In the genomic region with DNA sequence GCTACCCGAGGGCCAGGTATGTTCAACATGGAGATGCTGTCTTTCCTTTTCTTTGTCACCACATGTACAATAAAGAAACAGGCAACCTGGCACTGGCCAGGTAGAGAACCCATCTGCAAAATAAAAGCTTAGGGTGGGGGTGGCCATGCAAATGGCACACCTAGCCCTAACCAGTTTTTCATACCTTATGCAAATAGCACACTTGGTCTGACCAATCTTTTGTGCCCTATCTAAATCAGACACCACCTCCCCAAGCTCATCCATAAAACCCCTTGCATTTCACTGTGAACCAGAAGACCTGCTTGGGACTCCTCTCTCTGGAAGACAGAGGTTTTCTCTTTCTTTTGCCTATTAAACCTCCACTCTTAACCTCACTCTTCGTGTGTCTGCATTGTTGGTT, we compare ENCODE assay signal across 26 cellular contexts. TPM values are rescaled to one million over a fixed set of nuclear protein-coding genes. Genes with fewer than 3 reads are reported as not detected.
DNase-seq lines count a peak whose midpoint lies in the region; ATAC-seq and TF ChIP-seq lines count a peak whose summit lies in the region.
"Had no signal": no experiment of that assay in that cellular context is flagged by ENCODE, and none has a peak within 500 bp of the region (broad histone marks: within the 10 kb centered on the region; RNA-seq: fewer than 3 reads in every experiment).

No MANE protein-coding gene starts in this region.

- DNase-seq in NCI-H1417 (lab: John Stamatoyannopoulos, UW): peak in 2 of 3 experiments; percentile 15 to 31
- no peak for DNase-seq in NCI-H1417 treated with DMSO at 0.1 percent for 48 hours (lab: John Stamatoyannopoulos, UW)
- peak; percentile 93 for DNase-seq in NCI-H2029 (lab: John Stamatoyannopoulos, UW)
- DNase-seq in NCI-H748 (lab: John Stamatoyannopoulos, UW; ENCODE audit: unreplicated experiment): peak; percentile 90
- DNase-seq in right lobe of liver: no peak
- no peak for DNase-seq in endodermal cell
- DNase-seq in neuronal stem cell (ENCODE audit: low spot score): no peak
- DNase-seq: activated CD4-positive, alpha-beta T cell treated with anti-CD3 and anti-CD28 coated beads for 36 hours; activated CD8-positive, alpha-beta T cell treated with anti-CD3 and anti-CD28 coated beads, Interleukin-2, amount 10 ng/mL, durations not matched to agents 7 days and 5 days; activated gamma-delta T cell; activated naive CD8-positive, alpha-beta T cell treated with anti-CD3 and anti-CD28 coated beads, Interleukin-2, amount 50 U/mL, for 24 hours; CD4-positive, alpha-beta memory T cell; dermis blood vessel endothelial cell; NCI-H1930; NCI-H82; OCI-M1; stimulated activated CD4-positive, alpha-beta T cell treated with anti-CD3 and anti-CD28 coated beads, Interleukin-2, amount 100 ng/mL, for 24 hours had no signal

- no peak for ATAC-seq in right lobe of liver
- ATAC-seq: A549; activated CD4-positive, alpha-beta T cell treated with anti-CD3 and anti-CD28 coated beads for 36 hours; activated CD8-positive, alpha-beta T cell treated with anti-CD3 and anti-CD28 coated beads, Interleukin-2, amount 10 ng/mL, durations not matched to agents 7 days and 5 days; activated naive CD8-positive, alpha-beta T cell treated with anti-CD3 and anti-CD28 coated beads, Interleukin-2, amount 50 U/mL, for 24 hours had no signal

- no peak overlapping the region for H2AFZ ChIP-seq in neuronal stem cell (ENCODE audit: low read length)
- H2AFZ ChIP-seq: parathyroid adenoma had no signal

- H3K27me3 ChIP-seq in iPS-18a (ENCODE audit: control insufficient read depth, insufficient read depth, low read length) (peaks cover 5% of the 10 kb centered on the region), right lobe of liver (no peaks in the 10 kb centered on the region), endodermal cell (ENCODE audit: control insufficient read depth, insufficient read depth, low read length, poor library complexity, severe bottlenecking) (no peaks in the 10 kb centered on the region), neuronal stem cell (ENCODE audit: control insufficient read depth in 3 of 3, insufficient read depth in 3 of 3, low read depth in 1 of 3, low read length in 3 of 3) (no peaks in the 10 kb centered on the region)
- H3K27me3 ChIP-seq: right atrium auricular region, tibial nerve had no signal

- no peak overlapping the region for H4K8ac ChIP-seq in neuronal stem cell (ENCODE audit: low read depth, low read length)

- no peaks in the 10 kb centered on the region for H3K79me1 ChIP-seq in neuronal stem cell (ENCODE audit: low read depth, low read length)

- H3K27ac ChIP-seq in iPS-18a (ENCODE audit: low read length): no peak overlapping the region
- H3K27ac ChIP-seq in right lobe of liver: no peak overlapping the region
- H3K27ac ChIP-seq in endodermal cell (ENCODE audit: low read depth, low read length): no peak overlapping the region
- no peak overlapping the region for H3K27ac ChIP-seq in neuronal stem cell (replicated peaks; ENCODE audit: low read length)
- H3K27ac ChIP-seq: A549, parathyroid adenoma, right atrium auricular region had no signal

- H3K4me3 Mint-ChIP-seq in endodermal cell: no peak overlapping the region
- H3K4me3 Mint-ChIP-seq: activated CD4-positive, alpha-beta T cell treated with anti-CD3 and anti-CD28 coated beads for 36 hours; activated CD8-positive, alpha-beta T cell treated with anti-CD3 and anti-CD28 coated beads, Interleukin-2, amount 10 ng/mL, durations not matched to agents 7 days and 5 days; activated naive CD8-positive, alpha-beta T cell treated with anti-CD3 and anti-CD28 coated beads, Interleukin-2, amount 50 U/mL, for 24 hours; CD4-positive, alpha-beta memory T cell; central memory CD8-positive, alpha-beta T cell; neural crest cell; T-helper 2 cell treated with Interferon-gamma antibody and Interleukin-4, amounts not matched to agents 5 μg/mL and 100 μg/mL, for 36 hours had no signal

- no peak overlapping the region for H4K91ac ChIP-seq in neuronal stem cell (ENCODE audit: low read depth, low read length, poor library complexity)

- peaks cover 40% of the 10 kb centered on the region for H3K4me1 Mint-ChIP-seq in endodermal cell
- H3K4me1 Mint-ChIP-seq: activated CD4-positive, alpha-beta T cell treated with anti-CD3 and anti-CD28 coated beads for 36 hours; activated naive CD8-positive, alpha-beta T cell treated with anti-CD3 and anti-CD28 coated beads, Interleukin-2, amount 50 U/mL, for 24 hours had no signal

- H2BK15ac ChIP-seq in neuronal stem cell (ENCODE audit: low read length): no peak overlapping the region

- H2BK120ac ChIP-seq in neuronal stem cell (ENCODE audit: low read depth, low read length): no peak overlapping the region

- no peaks in the 10 kb centered on the region for H3K9me3 ChIP-seq in iPS-18a (ENCODE audit: control insufficient read depth, low read depth, low read length)
- no peaks in the 10 kb centered on the region for H3K9me3 ChIP-seq in right lobe of liver
- H3K9me3 ChIP-seq in endodermal cell (ENCODE audit: control insufficient read depth, low read length): no peaks in the 10 kb centered on the region
- H3K9me3 ChIP-seq in neuronal stem cell (replicated peaks in 1 of 2; ENCODE audit: control insufficient read depth in 2 of 2, insufficient read depth in 1 of 2, low read depth in 1 of 2, low read length in 2 of 2): no peaks in the 10 kb centered on the region
- H3K9me3 ChIP-seq: A549, HAP-1, right atrium auricular region, tibial nerve had no signal

- intact Hi-C loops in right lobe of liver (cut with DNase I): no loop called here

- H3K23ac ChIP-seq in neuronal stem cell (ENCODE audit: low read depth, low read length, poor library complexity): no peak overlapping the region

- no peak overlapping the region for H3K14ac ChIP-seq in neuronal stem cell (ENCODE audit: low read length)

- WGBS in right lobe of liver (ENCODE audit: insufficient coverage, low coverage, low lambda C conversion rate, missing lambda C conversion rate): 76% methylated on average over 1 of the region's 2 CpGs
- WGBS in endodermal cell (ENCODE audit: insufficient coverage in 1 of 2, insufficient read length in 1 of 2), 2 experiments: 85 to 86% methylated on average over 1 to 2 of the region's 2 CpGs
- WGBS in neuronal stem cell (ENCODE audit: extremely low coverage in 2 of 2, insufficient read length in 2 of 2, insufficient replicate concordance in 1 of 2), 2 donors: no CpG with 5 or more reads among the region's 2 CpGs

- no peaks in the 10 kb centered on the region for H3K36me3 Mint-ChIP-seq in endodermal cell (ENCODE audit: low read depth)
- H3K36me3 Mint-ChIP-seq: CD4-positive, alpha-beta memory T cell had no signal

- no peaks in the 10 kb centered on the region for H3K36me3 ChIP-seq in iPS-18a (ENCODE audit: control insufficient read depth, low read depth, low read length)
- H3K36me3 ChIP-seq in right lobe of liver: no peaks in the 10 kb centered on the region
- H3K36me3 ChIP-seq in endodermal cell (ENCODE audit: control insufficient read depth, insufficient read depth, low read length): no peaks in the 10 kb centered on the region
- H3K36me3 ChIP-seq in neuronal stem cell (replicated peaks in 1 of 2; ENCODE audit: control insufficient read depth in 2 of 2, insufficient read depth in 2 of 2, low read length in 2 of 2): no peaks in the 10 kb centered on the region
- H3K36me3 ChIP-seq: HAP-1, right atrium auricular region, tibial nerve had no signal

- no peaks in the 10 kb centered on the region for H3K27me3 Mint-ChIP-seq in endodermal cell (ENCODE audit: insufficient read depth)
- H3K27me3 Mint-ChIP-seq: activated CD4-positive, alpha-beta T cell treated with anti-CD3 and anti-CD28 coated beads for 36 hours; activated naive CD8-positive, alpha-beta T cell treated with anti-CD3 and anti-CD28 coated beads, Interleukin-2, amount 50 U/mL, for 24 hours; CD4-positive, alpha-beta memory T cell; central memory CD8-positive, alpha-beta T cell had no signal

- H3K4me1 ChIP-seq in iPS-18a (ENCODE audit: control insufficient read depth, low read depth, low read length): peaks cover 55% of the 10 kb centered on the region
- H3K4me1 ChIP-seq in right lobe of liver: no peaks in the 10 kb centered on the region
- H3K4me1 ChIP-seq in endodermal cell (ENCODE audit: control insufficient read depth, insufficient read depth, low read length): peaks cover 5% of the 10 kb centered on the region
- peaks cover 9 to 17% of the 10 kb centered on the region in 2 donors for H3K4me1 ChIP-seq in neuronal stem cell (ENCODE audit: control insufficient read depth in 2 of 2, insufficient read depth in 1 of 2, low read depth in 1 of 2, low read length in 2 of 2)
- H3K4me1 ChIP-seq: A549, HAP-1, parathyroid adenoma, right atrium auricular region had no signal

- H2BK12ac ChIP-seq in neuronal stem cell (ENCODE audit: low read length): no peak overlapping the region

- H3K27ac Mint-ChIP-seq in endodermal cell: no peak overlapping the region
- H3K27ac Mint-ChIP-seq: activated CD4-positive, alpha-beta T cell treated with anti-CD3 and anti-CD28 coated beads for 36 hours; activated CD8-positive, alpha-beta T cell treated with anti-CD3 and anti-CD28 coated beads, Interleukin-2, amount 10 ng/mL, durations not matched to agents 7 days and 5 days; activated naive CD8-positive, alpha-beta T cell treated with anti-CD3 and anti-CD28 coated beads, Interleukin-2, amount 50 U/mL, for 24 hours; CD4-positive, alpha-beta memory T cell; T-helper 2 cell treated with Interferon-gamma antibody and Interleukin-4, amounts not matched to agents 5 μg/mL and 100 μg/mL, for 36 hours had no signal

- TF ChIP-seq CTCF in right lobe of liver (IDR thresholded peaks at IDR 0.05): no peak
- TF ChIP-seq CTCF in endodermal cell (conservative IDR thresholded peaks at IDR 0.05): no peak

- H3K18ac ChIP-seq in neuronal stem cell (ENCODE audit: low read length): no peak overlapping the region

- H2AK5ac ChIP-seq in neuronal stem cell (ENCODE audit: low read depth, low read length): no peak overlapping the region

- no peak overlapping the region for H3K4ac ChIP-seq in neuronal stem cell (ENCODE audit: low read length)

- H3K4me3 ChIP-seq in iPS-18a (ENCODE audit: low read length) (peak overlapping the region; percentile 10), right lobe of liver (no peak overlapping the region), endodermal cell (ENCODE audit: low read length) (no peak overlapping the region), neuronal stem cell (ENCODE audit: low read length in 2 of 2) (no peak overlapping the region)
- H3K4me3 ChIP-seq: A549, HAP-1, right atrium auricular region, tibial nerve had no signal

- TF ChIP-seq POLR2A in right lobe of liver (IDR thresholded peaks at IDR 0.05): no peak

- no peak overlapping the region for H3K4me2 ChIP-seq in neuronal stem cell (ENCODE audit: insufficient read depth, low read length, poor library complexity, severe bottlenecking)
- H3K4me2 ChIP-seq: A549 had no signal

- H2BK5ac ChIP-seq in neuronal stem cell (ENCODE audit: low read length): no peak overlapping the region

- no peaks in the 10 kb centered on the region for H3K9me3 Mint-ChIP-seq in endodermal cell
- H3K9me3 Mint-ChIP-seq: activated naive CD8-positive, alpha-beta T cell treated with anti-CD3 and anti-CD28 coated beads, Interleukin-2, amount 50 U/mL, for 24 hours; central memory CD8-positive, alpha-beta T cell; neural crest cell; T-helper 2 cell treated with Interferon-gamma antibody and Interleukin-4, amounts not matched to agents 5 μg/mL and 100 μg/mL, for 36 hours had no signal

- H3K9ac ChIP-seq in iPS-18a (ENCODE audit: low read length): peak overlapping the region; percentile 4
- H3K9ac ChIP-seq in endodermal cell (ENCODE audit: extremely low read depth, low read length, poor library complexity, severe bottlenecking): no peak overlapping the region
- H3K9ac ChIP-seq in neuronal stem cell (ENCODE audit: low read depth, low read length, poor library complexity): no peak overlapping the region
- H3K9ac ChIP-seq: parathyroid adenoma had no signal

RNA-seq across cellular contexts. Expression of a gene that starts 33.9 kb away (rescaled TPM):
- total RNA-seq in right lobe of liver: under 1 TPM; 0.07 to 0.56 (median 0.31) TPM
- 10 to 100 TPM in 1 of 2 donors, 1 to 10 TPM in 1; 6.9 to 16.7 TPM for total RNA-seq in endodermal cell
- polyA plus RNA-seq in endodermal cell (2013, experiment 1 of 2): 26.2 TPM
- polyA plus RNA-seq in endodermal cell (2013, experiment 2 of 2): 26.9 TPM
- polyA plus RNA-seq in neuronal stem cell (2013, experiment 1 of 2): 32.6 TPM
- polyA plus RNA-seq in neuronal stem cell (2013, experiment 2 of 2): 33.8 TPM
- total RNA-seq: dermis blood vessel endothelial cell had no signal

Comparison
In these comparisons a context has a peak if more than half of its experiments do, and no peak if none do; other contexts are left out.
1. DNase-seq: peak in NCI-H1417 (2 of 3), NCI-H2029 (single experiment) and NCI-H748 (single experiment); none in NCI-H1417 treated with DMSO at 0.1 percent for 48 hours (single experiment), right lobe of liver (0 of 3), endodermal cell (single experiment) and neuronal stem cell (single experiment).
2. RNA of a gene that starts 33.9 kb away (total RNA-seq): 6.9 to 16.7 TPM in endodermal cell; 0.07 to 0.56 TPM in right lobe of liver; every median in the first group is over 4 times any median in the second.